ENCODE assay signal across 10 cellular contexts in the genomic region with DNA sequence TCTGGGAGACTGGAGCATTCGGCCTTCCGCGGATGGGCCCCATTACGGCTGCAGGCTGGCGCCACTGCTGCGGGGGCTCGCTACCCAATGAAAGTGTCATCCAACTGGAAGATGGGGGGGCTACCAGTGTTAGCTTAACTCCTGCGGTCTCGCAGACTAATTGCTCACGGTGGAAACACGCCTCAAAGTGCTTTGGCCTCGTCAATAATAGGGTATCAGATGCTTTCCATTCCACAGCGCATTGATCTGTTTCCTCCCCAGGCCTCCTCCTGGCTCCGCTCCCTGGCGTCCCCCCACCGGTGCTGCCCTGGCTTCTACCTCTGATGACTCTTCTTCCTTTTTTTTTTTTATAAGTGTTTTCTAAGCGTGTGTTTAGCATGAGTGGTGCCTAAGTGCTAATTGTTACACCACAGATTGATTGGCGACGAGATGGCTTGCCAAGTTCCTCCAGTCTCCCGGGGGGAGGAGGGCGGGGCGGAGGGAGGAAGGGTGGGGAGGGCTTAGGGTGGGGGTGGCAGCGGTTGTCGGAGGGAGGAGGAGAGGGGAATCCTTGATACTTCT.
A peak's percentile ranks its signal among the peaks of the same experiment; 100 is the strongest.
DNase-seq lines count a peak whose midpoint lies in the region; ATAC-seq and TF ChIP-seq lines count a peak whose summit lies in the region.
"Had no signal": no experiment of that assay in that cellular context is flagged by ENCODE, and none has a peak within 500 bp of the region (broad histone marks: within the 10 kb centered on the region; RNA-seq: fewer than 3 reads in every experiment).

No MANE protein-coding gene starts in this region.

- ATAC-seq in mucosa of descending colon: peak; percentile 19
- ATAC-seq: naive thymus-derived CD4-positive, alpha-beta T cell had no signal

- TF ChIP-seq CTCF in breast epithelium (IDR thresholded peaks at IDR 0.05) (no peak), MCF 10A (IDR thresholded peaks at IDR 0.05; ENCODE audit: unreplicated experiment) (no peak), chondrocyte (IDR thresholded peaks at IDR 0.05) (no peak), mucosa of descending colon (IDR thresholded peaks at IDR 0.05) (no peak), vagina (IDR thresholded peaks at IDR 0.05) (no peak), CD14-positive monocyte (IDR thresholded peaks at IDR 0.05) (no peak)

- peaks cover 5% of the 10 kb centered on the region for H3K27me3 Mint-ChIP-seq in MCF 10A (ENCODE audit: insufficient read depth, unreplicated experiment)
- H3K27me3 Mint-ChIP-seq in chondrocyte (ENCODE audit: low read depth): peaks cover 11% of the 10 kb centered on the region
- H3K27me3 Mint-ChIP-seq in CD14-positive monocyte (ENCODE audit: low read depth in 3 of 3): peaks cover 20 to 27% (median 21%) of the 10 kb centered on the region in 3 donors

- H3K36me3 ChIP-seq in breast epithelium (no peaks in the 10 kb centered on the region), mucosa of descending colon (ENCODE audit: low read depth) (no peaks in the 10 kb centered on the region), vagina (no peaks in the 10 kb centered on the region)

- H3K4me3 Mint-ChIP-seq in MCF 10A (ENCODE audit: unreplicated experiment): no peak overlapping the region
- H3K4me3 Mint-ChIP-seq in chondrocyte (ENCODE audit: unreplicated experiment): peak overlapping the region; percentile 43
- peak overlapping the region in 1 of 2 donors; percentile 72 for H3K4me3 Mint-ChIP-seq in CD14-positive monocyte
- H3K4me3 Mint-ChIP-seq: naive thymus-derived CD4-positive, alpha-beta T cell had no signal

- no TSS peak for BruUV-seq in MCF 10A (replicated peaks; lab: Mats Ljungman, UMichigan)

- CTCF ChIA-PET in MCF 10A (lab: Yijun Ruan, JAX): no interaction called here

- H3K4me3 ChIP-seq in breast epithelium (peak overlapping the region in 2 of 3 donors; percentile 46 to 67), mucosa of descending colon (no peak overlapping the region), vagina (peak overlapping the region; percentile 32 to 46)

- peak overlapping the region; percentile 35 to 48 for H3K27ac ChIP-seq in breast epithelium
- H3K27ac ChIP-seq in vagina: peak overlapping the region; percentile 29

- H3K9me3 Mint-ChIP-seq in MCF 10A (ENCODE audit: unreplicated experiment) (peaks cover 6% of the 10 kb centered on the region), chondrocyte (ENCODE audit: low read depth) (no peaks in the 10 kb centered on the region), CD14-positive monocyte (peaks cover 0 to 5% (median 2%) of the 10 kb centered on the region in 7 donors)

- no peak for TF ChIP-seq POLR2A in breast epithelium (IDR thresholded peaks at IDR 0.05)
- no peak for TF ChIP-seq POLR2A in vagina (IDR thresholded peaks at IDR 0.05)

- H3K27ac Mint-ChIP-seq in MCF 10A (ENCODE audit: low read depth, unreplicated experiment) (no peak overlapping the region), chondrocyte (ENCODE audit: unreplicated experiment) (no peak overlapping the region), CD14-positive monocyte (no peak overlapping the region)
- H3K27ac Mint-ChIP-seq: naive thymus-derived CD4-positive, alpha-beta T cell had no signal

- H3K9me3 ChIP-seq in breast epithelium: no peaks in the 10 kb centered on the region
- no peaks in the 10 kb centered on the region for H3K9me3 ChIP-seq in mucosa of descending colon
- H3K9me3 ChIP-seq in vagina: no peaks in the 10 kb centered on the region

- H3K4me1 Mint-ChIP-seq in MCF 10A (ENCODE audit: insufficient read depth, unreplicated experiment) (no peaks in the 10 kb centered on the region), chondrocyte (ENCODE audit: low read depth) (no peaks in the 10 kb centered on the region), CD14-positive monocyte (no peaks in the 10 kb centered on the region)
- H3K4me1 Mint-ChIP-seq: naive thymus-derived CD4-positive, alpha-beta T cell had no signal

- POLR2A ChIA-PET in MCF 10A (lab: Yijun Ruan, JAX): no interaction called here

- H3K4me1 ChIP-seq in breast epithelium (peaks cover 0 to 2% of the 10 kb centered on the region in 2 donors), mucosa of descending colon (ENCODE audit: low read depth) (peaks cover 3% of the 10 kb centered on the region), vagina (peaks cover 18% of the 10 kb centered on the region)

- no peaks in the 10 kb centered on the region for H3K36me3 Mint-ChIP-seq in MCF 10A (ENCODE audit: insufficient read depth, unreplicated experiment)
- no peaks in the 10 kb centered on the region for H3K36me3 Mint-ChIP-seq in chondrocyte (ENCODE audit: low read depth)
- H3K36me3 Mint-ChIP-seq in CD14-positive monocyte: no peaks in the 10 kb centered on the region

- no peaks in the 10 kb centered on the region for H3K27me3 ChIP-seq in breast epithelium
- H3K27me3 ChIP-seq in vagina: no peaks in the 10 kb centered on the region

- intact Hi-C loops in breast epithelium (cut with DNase I; ENCODE audit: low total_unique reads): no loop called here
- intact Hi-C loops in MCF 10A (cut with micrococcal nuclease): no loop called here
- intact Hi-C loops in mucosa of descending colon (cut with DNase I, micrococcal nuclease): no loop called here
- intact Hi-C loops in vagina (cut with DNase I): no loop called here
- intact Hi-C loops in CD14-positive monocyte (cut with micrococcal nuclease): no loop called here

- DNase-seq in breast epithelium (ENCODE audit: low spot score in 2 of 2) (no peak), MCF 10A (ENCODE audit: unreplicated experiment) (no peak), chondrocyte (ENCODE audit: low spot score) (no peak), mucosa of descending colon (peak in 1 of 3 donors; percentile 33), vagina (ENCODE audit: extremely low spot score in 2 of 2) (no peak), T-helper 2 cell (no peak), CD14-positive monocyte (ENCODE audit: low spot score) (no peak)
- no peak for DNase-seq in stimulated activated CD4-positive, alpha-beta T cell treated with anti-CD3 and anti-CD28 coated beads, Interleukin-4, amount 100 ng/mL, for 1 hour
- DNase-seq: activated CD8-positive, alpha-beta memory T cell treated with anti-CD3 and anti-CD28 coated beads for 24 hours; naive thymus-derived CD4-positive, alpha-beta T cell had no signal
